Comparison of ENCODE assay signal across 16 cellular contexts in the genomic region with DNA sequence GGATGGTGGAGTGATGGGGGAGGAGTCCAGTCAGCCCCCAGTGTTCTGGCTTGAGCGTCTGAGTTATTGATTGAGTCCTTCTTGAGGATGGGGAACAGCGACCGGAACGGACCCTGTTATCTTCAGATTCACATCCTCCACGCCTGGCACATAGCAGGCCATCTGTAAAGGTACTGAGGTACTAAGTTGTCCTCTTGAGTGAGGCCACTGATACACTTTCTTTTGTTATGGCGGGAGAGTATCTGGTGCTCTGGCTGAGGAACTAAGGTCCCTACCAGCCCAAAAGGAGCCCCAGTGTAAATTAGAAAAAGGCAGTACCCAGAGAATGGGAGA. TPM values are rescaled to one million over a fixed set of nuclear protein-coding genes. Genes with fewer than 3 reads are reported as not detected.
DNase-seq lines count a peak whose midpoint lies in the region; ATAC-seq and TF ChIP-seq lines count a peak whose summit lies in the region.
"Had no signal": no experiment of that assay in that cellular context is flagged by ENCODE, and none has a peak within 500 bp of the region (broad histone marks: within the 10 kb centered on the region; RNA-seq: fewer than 3 reads in every experiment).

No MANE protein-coding gene starts in this region.

- no peak overlapping the region for H3K4me3 Mint-ChIP-seq in CD4-positive, alpha-beta T cell
- H3K4me3 Mint-ChIP-seq in activated CD8-positive, alpha-beta memory T cell treated with anti-CD3 and anti-CD28 coated beads, Interleukin-2, amount 10 ng/mL, durations not matched to agents 7 days and 5 days, result no peak overlapping the region
- H3K4me3 Mint-ChIP-seq: neural crest cell had no signal

- TF ChIP-seq EP300 in suprapubic skin (IDR thresholded peaks at IDR 0.05), result no peak

- no peak overlapping the region for H3K27ac Mint-ChIP-seq in CD4-positive, alpha-beta T cell
- no peak overlapping the region for H3K27ac Mint-ChIP-seq in activated CD8-positive, alpha-beta memory T cell treated with anti-CD3 and anti-CD28 coated beads, Interleukin-2, amount 10 ng/mL, durations not matched to agents 7 days and 5 days

- H3K4me1 ChIP-seq in HEK293 (ENCODE audit: control insufficient read depth, insufficient read depth, low read length) (no peaks in the 10 kb centered on the region), suprapubic skin (peaks cover 31% of the 10 kb centered on the region), A673 (ENCODE audit: insufficient read depth, low read length, poor library complexity, severe bottlenecking) (no peaks in the 10 kb centered on the region)

- no peak for TF ChIP-seq POLR2A in suprapubic skin (IDR thresholded peaks at IDR 0.05)

- no TSS peak for BruUV-seq in A673 (replicated peaks; lab: Mats Ljungman, UMichigan)

- no peak for ATAC-seq in GM18511 (IDR thresholded peaks at IDR 0.05; ENCODE audit: unreplicated experiment)
- ATAC-seq in CD4-positive, alpha-beta T cell (ENCODE audit: poor library complexity), result no peak
- ATAC-seq in activated CD8-positive, alpha-beta memory T cell treated with anti-CD3 and anti-CD28 coated beads, Interleukin-2, amount 10 ng/mL, durations not matched to agents 7 days and 5 days, result no peak
- ATAC-seq: stimulated activated naive CD8-positive, alpha-beta T cell treated with anti-CD3 and anti-CD28 coated beads, Interleukin-15, Interleukin-2, amounts not matched to agents 100 U/mL and 50 U/mL, for 24 hours had no signal

- POLR2A ChIA-PET in HEK293 (lab: Yijun Ruan, JAX), result no interaction called here
- POLR2A ChIA-PET in A673 (lab: Charles Lee; ENCODE audit: low non-redundant PET), result no interaction called here
- POLR2A ChIA-PET in CD4-positive, alpha-beta T cell (lab: Charles Lee), result no interaction called here

- H3K9me3 ChIP-seq in HEK293 (ENCODE audit: control insufficient read depth, insufficient read depth, low read depth, low read length), result no peaks in the 10 kb centered on the region
- no peaks in the 10 kb centered on the region for H3K9me3 ChIP-seq in suprapubic skin
- no peaks in the 10 kb centered on the region for H3K9me3 ChIP-seq in A673 (ENCODE audit: low read depth, low read length, poor library complexity, severe bottlenecking)
- no peaks in the 10 kb centered on the region for H3K9me3 ChIP-seq in CD4-positive, alpha-beta T cell (ENCODE audit: control insufficient read depth, low read length)

- H3K9me3 Mint-ChIP-seq in CD4-positive, alpha-beta T cell, result no peaks in the 10 kb centered on the region
- H3K9me3 Mint-ChIP-seq in activated CD8-positive, alpha-beta memory T cell treated with anti-CD3 and anti-CD28 coated beads, Interleukin-2, amount 10 ng/mL, durations not matched to agents 7 days and 5 days (ENCODE audit: low read depth), result no peaks in the 10 kb centered on the region
- H3K9me3 Mint-ChIP-seq: neural crest cell had no signal

- 74% methylated on average over 6 of the region's 6 CpGs for WGBS in suprapubic skin

- H3K27ac ChIP-seq in HEK293 (ENCODE audit: extremely low read depth, low read depth, low read length), result no peak overlapping the region
- H3K27ac ChIP-seq in suprapubic skin, result peak overlapping the region; percentile 82
- H3K27ac ChIP-seq in A673 (ENCODE audit: low read depth, low read length, poor library complexity, severe bottlenecking), result no peak overlapping the region
- H3K27ac ChIP-seq in CD4-positive, alpha-beta T cell (ENCODE audit: low read depth, low read length), result no peak overlapping the region

- in situ Hi-C loops in astrocyte of the spinal cord (cut with HindIII; ENCODE audit: low sequenced_read_pairs), result no loop called here

- TF ChIP-seq CTCF in HEK293 (tag by site-specific recombination; IDR thresholded peaks at IDR 0.05) (no peak), astrocyte of the spinal cord (IDR thresholded peaks at IDR 0.05; ENCODE audit: low read depth, low read length) (no peak), fibroblast of villous mesenchyme (IDR thresholded peaks at IDR 0.05; ENCODE audit: insufficient read depth, low read depth, low read length) (no peak), suprapubic skin (IDR thresholded peaks at IDR 0.05) (no peak), A673 (conservative IDR thresholded peaks at IDR 0.05; ENCODE audit: low read depth, low read length) (no peak)
- no peak for TF ChIP-seq CTCF in CD4-positive, alpha-beta T cell (IDR thresholded peaks at IDR 0.05)

- no peaks in the 10 kb centered on the region for H3K4me1 Mint-ChIP-seq in CD4-positive, alpha-beta T cell (ENCODE audit: low read depth)
- peaks cover 22% of the 10 kb centered on the region for H3K4me1 Mint-ChIP-seq in activated CD8-positive, alpha-beta memory T cell treated with anti-CD3 and anti-CD28 coated beads, Interleukin-2, amount 10 ng/mL, durations not matched to agents 7 days and 5 days
- H3K4me1 Mint-ChIP-seq: neural crest cell had no signal

- intact Hi-C loops in A673 (cut with micrococcal nuclease; ENCODE audit: unreplicated experiment), result no loop called here
- intact Hi-C loops in CD4-positive, alpha-beta T cell (cut with DNase I, micrococcal nuclease), result no loop called here

- CTCF ChIA-PET in HEK293 (lab: Yijun Ruan, JAX) (no interaction called here), A673 (lab: Charles Lee) (no interaction called here)
- CTCF ChIA-PET in CD4-positive, alpha-beta T cell (lab: Charles Lee), result no interaction called here
- CTCF ChIA-PET in activated CD8-positive, alpha-beta memory T cell treated with anti-CD3 and anti-CD28 coated beads, Interleukin-2, amount 10 ng/mL, durations not matched to agents 7 days and 5 days (lab: Charles Lee), result no interaction called here

- peaks cover 12% of the 10 kb centered on the region for H3K27me3 Mint-ChIP-seq in CD4-positive, alpha-beta T cell
- H3K27me3 Mint-ChIP-seq in activated CD8-positive, alpha-beta memory T cell treated with anti-CD3 and anti-CD28 coated beads, Interleukin-2, amount 10 ng/mL, durations not matched to agents 7 days and 5 days, result peaks cover 18% of the 10 kb centered on the region

- H3K36me3 ChIP-seq in HEK293 (ENCODE audit: control insufficient read depth in 2 of 2, insufficient read depth in 1 of 2, low read length in 2 of 2) (no peaks in the 10 kb centered on the region), suprapubic skin (no peaks in the 10 kb centered on the region), A673 (ENCODE audit: insufficient read depth, low read length, poor library complexity, severe bottlenecking) (no peaks in the 10 kb centered on the region)

- H3K4me3 ChIP-seq in HEK293 (ENCODE audit: low read depth, low read length) (peak overlapping the region; percentile 16; the same call in 1 of the 2 replicates), astrocyte of the spinal cord (ENCODE audit: low read depth, low read length) (peak overlapping the region; percentile 49), fibroblast of villous mesenchyme (ENCODE audit: low read depth, low read length) (peak overlapping the region; percentile 57), suprapubic skin (peak overlapping the region; percentile 31), A673 (ENCODE audit: low read depth, low read length, poor library complexity, severe bottlenecking) (no peak overlapping the region)

- H3K27me3 ChIP-seq in suprapubic skin (no peaks in the 10 kb centered on the region), A673 (replicated peaks; ENCODE audit: insufficient read depth, low read depth, low read length, poor library complexity) (no peaks in the 10 kb centered on the region)
- H3K27me3 ChIP-seq in CD4-positive, alpha-beta T cell (ENCODE audit: control insufficient read depth, insufficient read depth, low read length), result no peaks in the 10 kb centered on the region

- H3K36me3 Mint-ChIP-seq in CD4-positive, alpha-beta T cell (ENCODE audit: low read depth), result no peaks in the 10 kb centered on the region
- peaks cover 3% of the 10 kb centered on the region for H3K36me3 Mint-ChIP-seq in activated CD8-positive, alpha-beta memory T cell treated with anti-CD3 and anti-CD28 coated beads, Interleukin-2, amount 10 ng/mL, durations not matched to agents 7 days and 5 days

- no peak for DNase-seq in astrocyte of the spinal cord (ENCODE audit: low read depth, low spot score)
- DNase-seq in fibroblast of villous mesenchyme (ENCODE audit: low read depth), result no peak
- no peak for DNase-seq in suprapubic skin (ENCODE audit: low spot score in 2 of 2)
- no peak for DNase-seq in A673 (ENCODE audit: low spot score)
- DNase-seq in CD4-positive, alpha-beta T cell, result no peak
- no peak for DNase-seq in activated CD8-positive, alpha-beta memory T cell treated with anti-CD3 and anti-CD28 coated beads, Interleukin-2, amount 10 ng/mL, durations not matched to agents 7 days and 5 days
- DNase-seq: activated CD8-positive, alpha-beta memory T cell treated with anti-CD3 and anti-CD28 coated beads for 24 hours; activated effector memory CD4-positive, alpha-beta T cell treated with anti-CD3 and anti-CD28 coated beads, Interleukin-2, amount 50 U/mL, for 16 hours; glutamatergic neuron; KG1; NCI-H1417; small intestine; stimulated activated naive CD8-positive, alpha-beta T cell treated with anti-CD3 and anti-CD28 coated beads, Interleukin-15, Interleukin-2, amounts not matched to agents 100 U/mL and 50 U/mL, for 24 hours had no signal

TF ChIP-seq in HEK293, 187 proteins besides CTCF, POLR2A, EP300 and RAD21 (continues in another document):
- TF ChIP-seq, protein P1, sequence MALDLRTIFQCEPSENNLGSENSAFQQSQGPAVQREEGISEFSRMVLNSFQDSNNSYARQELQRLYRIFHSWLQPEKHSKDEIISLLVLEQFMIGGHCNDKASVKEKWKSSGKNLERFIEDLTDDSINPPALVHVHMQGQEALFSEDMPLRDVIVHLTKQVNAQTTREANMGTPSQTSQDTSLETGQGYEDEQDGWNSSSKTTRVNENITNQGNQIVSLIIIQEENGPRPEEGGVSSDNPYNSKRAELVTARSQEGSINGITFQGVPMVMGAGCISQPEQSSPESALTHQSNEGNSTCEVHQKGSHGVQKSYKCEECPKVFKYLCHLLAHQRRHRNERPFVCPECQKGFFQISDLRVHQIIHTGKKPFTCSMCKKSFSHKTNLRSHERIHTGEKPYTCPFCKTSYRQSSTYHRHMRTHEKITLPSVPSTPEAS (tag by site-specific recombination; IDR thresholded peaks at IDR 0.05), result no peak
- TF ChIP-seq, protein P2, sequence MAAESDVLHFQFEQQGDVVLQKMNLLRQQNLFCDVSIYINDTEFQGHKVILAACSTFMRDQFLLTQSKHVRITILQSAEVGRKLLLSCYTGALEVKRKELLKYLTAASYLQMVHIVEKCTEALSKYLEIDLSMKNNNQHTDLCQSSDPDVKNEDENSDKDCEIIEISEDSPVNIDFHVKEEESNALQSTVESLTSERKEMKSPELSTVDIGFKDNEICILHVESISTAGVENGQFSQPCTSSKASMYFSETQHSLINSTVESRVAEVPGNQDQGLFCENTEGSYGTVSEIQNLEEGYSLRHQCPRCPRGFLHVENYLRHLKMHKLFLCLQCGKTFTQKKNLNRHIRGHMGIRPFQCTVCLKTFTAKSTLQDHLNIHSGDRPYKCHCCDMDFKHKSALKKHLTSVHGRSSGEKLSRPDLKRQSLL (tag by site-specific recombination; IDR thresholded peaks at IDR 0.05), result no peak
- no peak for TF ChIP-seq ZNF664 (tag by site-specific recombination; IDR thresholded peaks at IDR 0.05)

RNA-seq across cellular contexts. Expression of gene HRH1, which starts 16.7 kb away (rescaled TPM):
- total RNA-seq in fibroblast of villous mesenchyme (13.2 and 26.8 TPM in 2 replicates), suprapubic skin (10 to 100 TPM; 10.9 to 12.2 (median 11.4) TPM), A673 (2021) (0.81 and 0.92 TPM in 2 replicates)
- not detected for total RNA-seq in CD4-positive, alpha-beta T cell
- under 1 TPM; 0.15 to 0.16 TPM for total RNA-seq in activated CD8-positive, alpha-beta memory T cell treated with anti-CD3 and anti-CD28 coated beads, Interleukin-2, amount 10 ng/mL, durations not matched to agents 7 days and 5 days
- total RNA-seq: neural crest cell had no signal
